ENCODE assay signal across 8 cellular contexts in the genomic region with DNA sequence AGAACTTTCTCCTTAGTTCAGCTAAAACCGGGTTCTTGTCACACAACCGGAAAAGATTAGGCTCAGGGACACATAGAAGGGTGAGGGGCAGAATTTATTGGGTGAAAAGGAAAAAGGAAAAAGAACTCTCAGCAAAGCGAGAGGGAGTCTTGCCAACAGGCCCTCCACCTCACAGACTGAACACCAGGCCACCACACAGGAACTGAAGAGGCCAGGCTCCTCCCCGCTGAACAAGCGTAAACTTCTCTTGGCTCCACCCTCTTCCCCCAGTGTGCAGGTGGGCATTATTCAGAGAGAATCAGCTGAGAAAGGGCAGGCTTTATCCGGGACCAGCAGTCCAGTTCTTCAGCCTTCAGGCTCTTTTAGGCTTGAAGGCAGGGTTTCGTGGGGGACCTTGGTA.
A peak's percentile ranks its signal among the peaks of the same experiment; 100 is the strongest.
DNase-seq lines count a peak whose midpoint lies in the region; ATAC-seq, FAIRE-seq and TF ChIP-seq lines count a peak whose summit lies in the region.

No MANE protein-coding gene starts in this region.

- TF ChIP-seq POLR2A in GM12891 (IDR thresholded peaks at IDR 0.05; ENCODE audit: low read depth, low read length) = peak; percentile 95

- DNase-seq in GM12891 (ENCODE audit: insufficient read length, low spot score) (no peak), iPS-NIHi7 (ENCODE audit: extremely low spot score) (no peak), putamen (ENCODE audit: low spot score) (no peak), superior temporal gyrus (ENCODE audit: extremely low spot score) (no peak)
- peak; percentile 46 for DNase-seq in Jurkat, Clone E6-1 (ENCODE audit: low read depth, low spot score)
- peak; percentile 52 for DNase-seq in activated naive CD4-positive, alpha-beta T cell treated with anti-CD3 and anti-CD28 coated beads, Interleukin-2, amount 50 U/mL, for 16 hours
- peak; percentile 33 for DNase-seq in stimulated activated CD8-positive, alpha-beta memory T cell treated with anti-CD3 and anti-CD28 coated beads, Interleukin-12 subunit alpha, Interleukin-12 subunit beta, amount 100 ng/mL, for 1 hour (ENCODE audit: low read depth)

- FAIRE-seq in GM12891 (lab: Jason Lieb, UNC) = peak; percentile 95

- H3K4me3 ChIP-seq in Jurkat, Clone E6-1 (ENCODE audit: low read length) = no peak overlapping the region

- peak; percentile 65 for ATAC-seq in GM21528 (IDR thresholded peaks at IDR 0.05; ENCODE audit: low FRiP score, unreplicated experiment)

TF ChIP-seq in GM12891, 5 proteins besides CTCF, POLR2A, EP300 and RAD21:
- TF ChIP-seq POLR2AphosphoS5 (IDR thresholded peaks at IDR 0.05; ENCODE audit: low read depth, low read length) (peak; percentile 91), POU2F2 (IDR thresholded peaks at IDR 0.05; ENCODE audit: low read depth, low read length) (peak; percentile 62; the same call in 1 of the 2 replicates), TAF1 (IDR thresholded peaks at IDR 0.05; ENCODE audit: low read depth, low read length) (peak; percentile 92), PAX5 (IDR thresholded peaks at IDR 0.05; ENCODE audit: insufficient read depth, low read length, severe bottlenecking) (no peak), SPI1 (IDR thresholded peaks at IDR 0.05; ENCODE audit: low read depth, low read length) (peak; percentile 39; the same call in 1 of the 2 replicates)

Comparison
In these comparisons a context has a peak if more than half of its experiments do, and no peak if none do; other contexts are left out.
1. DNase-seq: peak in Jurkat, Clone E6-1 (single experiment), activated naive CD4-positive, alpha-beta T cell treated with anti-CD3 and anti-CD28 coated beads, Interleukin-2, amount 50 U/mL, for 16 hours (single experiment) and stimulated activated CD8-positive, alpha-beta memory T cell treated with anti-CD3 and anti-CD28 coated beads, Interleukin-12 subunit alpha, Interleukin-12 subunit beta, amount 100 ng/mL, for 1 hour (single experiment); none in GM12891 (single experiment), iPS-NIHi7 (single experiment), putamen (single experiment) and superior temporal gyrus (single experiment).